In genomic region chr1:156742017-156742416, GRCh38 we compare ENCODE assay signal across 9 cellular contexts. TPM values are rescaled to one million over a fixed set of nuclear protein-coding genes. Genes with fewer than 3 reads are reported as not detected.
A peak's percentile ranks its signal among the peaks of the same experiment; 100 is the strongest.
DNase-seq lines count a peak whose midpoint lies in the region; ATAC-seq and TF ChIP-seq lines count a peak whose summit lies in the region.
"Had no signal": no experiment of that assay in that cellular context is flagged by ENCODE, and none has a peak within 500 bp of the region (broad histone marks: within the 10 kb centered on the region; RNA-seq: fewer than 3 reads in every experiment).

No MANE protein-coding gene starts in this region.

- no TSS peak for BruUV-seq in PC-9 (replicated peaks; lab: Mats Ljungman, UMichigan)

- H3K27me3 ChIP-seq in GM23338 (ENCODE audit: insufficient read depth) (no peaks in the 10 kb centered on the region), PC-9 (ENCODE audit: insufficient read depth, low read depth) (no peaks in the 10 kb centered on the region), endodermal cell (ENCODE audit: control insufficient read depth, insufficient read depth, low read length, poor library complexity, severe bottlenecking) (no peaks in the 10 kb centered on the region), sigmoid colon (no peaks in the 10 kb centered on the region)

- peaks cover 35% of the 10 kb centered on the region for H3K27me3 Mint-ChIP-seq in GM23338 (ENCODE audit: insufficient read depth, low read depth, poor library complexity)
- no peaks in the 10 kb centered on the region for H3K27me3 Mint-ChIP-seq in endodermal cell (ENCODE audit: insufficient read depth)

- H2AFZ ChIP-seq in GM23338 = no peak overlapping the region
- no peak overlapping the region for H2AFZ ChIP-seq in PC-9

- H3K36me3 ChIP-seq in GM23338 (ENCODE audit: insufficient read depth) (peaks cover 5% of the 10 kb centered on the region; the same call in 1 of the 2 replicates), PC-9 (ENCODE audit: low read depth) (peaks cover 23% of the 10 kb centered on the region), endodermal cell (ENCODE audit: control insufficient read depth, insufficient read depth, low read length) (peaks cover 69% of the 10 kb centered on the region), sigmoid colon (peaks cover 28 to 45% (median 33%) of the 10 kb centered on the region in 4 donors)

- H3K9me3 Mint-ChIP-seq in GM23338 = no peaks in the 10 kb centered on the region; the same call in 1 of the 3 replicates
- no peaks in the 10 kb centered on the region for H3K9me3 Mint-ChIP-seq in endodermal cell

- intact Hi-C loops in PC-9 (cut with micrococcal nuclease; ENCODE audit: unreplicated experiment) (no loop called here), sigmoid colon (cut with DNase I) (no loop called here)

- peaks cover 58% of the 10 kb centered on the region for H3K36me3 Mint-ChIP-seq in GM23338 (ENCODE audit: low read depth)
- peaks cover 49% of the 10 kb centered on the region for H3K36me3 Mint-ChIP-seq in endodermal cell (ENCODE audit: low read depth)

- CTCF ChIA-PET in PC-9 (lab: Charles Lee) = no interaction called here

- H3K27ac Mint-ChIP-seq in GM23338 (peak overlapping the region; percentile 99), endodermal cell (peak overlapping the region; percentile 94)

- H4K20me1 ChIP-seq in GM23338 (replicated peaks; ENCODE audit: insufficient read depth) = peaks cover 9% of the 10 kb centered on the region
- H4K20me1 ChIP-seq in PC-9 (ENCODE audit: insufficient read depth) = peaks cover 16% of the 10 kb centered on the region

- H3K4me3 ChIP-seq in GM23338 (peak overlapping the region; percentile 36), PC-9 (no peak overlapping the region; the same call in 1 of the 2 replicates), endodermal cell (ENCODE audit: low read length) (peak overlapping the region; percentile 57), sigmoid colon (no peak overlapping the region)

- DNase-seq in GM23338 (ENCODE audit: low spot score) = no peak
- no peak for DNase-seq in PC-9
- no peak for DNase-seq in endodermal cell
- no peak for DNase-seq in sigmoid colon
- no peak for DNase-seq in occipital lobe (lab: John Stamatoyannopoulos, UW)
- DNase-seq in stimulated activated CD4-positive, alpha-beta T cell treated with anti-CD3 and anti-CD28 coated beads, Interleukin-2, amount 100 ng/mL, for 48 hours = no peak
- no peak for DNase-seq in NCI-H1105 treated with DMSO at 0.1 percent for 48 hours (lab: John Stamatoyannopoulos, UW)
- DNase-seq in stimulated activated naive CD4-positive, alpha-beta T cell treated with Interleukin-2 at 50 U/mL for 16 hours (lab: John Stamatoyannopoulos, UW) = no peak
- DNase-seq: hypothalamus had no signal

- peak overlapping the region; percentile 84 for H3K27ac ChIP-seq in GM23338 (ENCODE audit: low read depth)
- H3K27ac ChIP-seq in PC-9 = peak overlapping the region; percentile 60
- peak overlapping the region; percentile 21 for H3K27ac ChIP-seq in endodermal cell (ENCODE audit: low read depth, low read length)
- H3K27ac ChIP-seq in sigmoid colon = peak overlapping the region; percentile 83 to 88 (median 86)

- H3K79me2 ChIP-seq in GM23338 (replicated peaks; ENCODE audit: insufficient read depth) = peaks cover 28% of the 10 kb centered on the region
- peaks cover 59% of the 10 kb centered on the region for H3K79me2 ChIP-seq in PC-9 (ENCODE audit: low read depth)

- H3K4me1 ChIP-seq in GM23338 (ENCODE audit: insufficient read depth) = peaks cover 40% of the 10 kb centered on the region
- peaks cover 24% of the 10 kb centered on the region for H3K4me1 ChIP-seq in PC-9 (replicated peaks; ENCODE audit: insufficient read depth)
- peaks cover 14% of the 10 kb centered on the region for H3K4me1 ChIP-seq in endodermal cell (ENCODE audit: control insufficient read depth, insufficient read depth, low read length)
- peaks cover 0 to 42% (median 36%) of the 10 kb centered on the region in 4 donors for H3K4me1 ChIP-seq in sigmoid colon

- WGBS in endodermal cell (ENCODE audit: insufficient coverage in 1 of 2, insufficient read length in 1 of 2), 2 experiments = 93 to 100% methylated on average over 1 to 3 of the region's 3 CpGs
- WGBS in sigmoid colon, 2 donors = 86% methylated on average over 3 of the region's 3 CpGs

- TF ChIP-seq CTCF in GM23338 (conservative IDR thresholded peaks at IDR 0.05; ENCODE audit: low read depth in 2 of 2) (no peak), PC-9 (conservative IDR thresholded peaks at IDR 0.05) (no peak), endodermal cell (conservative IDR thresholded peaks at IDR 0.05) (no peak), sigmoid colon (IDR thresholded peaks at IDR 0.05) (no peak)

- H3K9me3 ChIP-seq in PC-9 (ENCODE audit: insufficient read depth, low read depth) = no peaks in the 10 kb centered on the region
- no peaks in the 10 kb centered on the region for H3K9me3 ChIP-seq in endodermal cell (ENCODE audit: control insufficient read depth, low read length)
- H3K9me3 ChIP-seq in sigmoid colon = no peaks in the 10 kb centered on the region

- no peak for ATAC-seq in GM23338

- peak overlapping the region; percentile 98 for H3K4me3 Mint-ChIP-seq in GM23338
- peak overlapping the region; percentile 96 for H3K4me3 Mint-ChIP-seq in endodermal cell

- peaks cover 36% of the 10 kb centered on the region for H3K4me1 Mint-ChIP-seq in GM23338
- peaks cover 40% of the 10 kb centered on the region for H3K4me1 Mint-ChIP-seq in endodermal cell

- peak overlapping the region; percentile 17 for H3K9ac ChIP-seq in endodermal cell (ENCODE audit: extremely low read depth, low read length, poor library complexity, severe bottlenecking)

- TF ChIP-seq EP300 in sigmoid colon (IDR thresholded peaks at IDR 0.05) = no peak

- no peak for TF ChIP-seq POLR2A in sigmoid colon (IDR thresholded peaks at IDR 0.05)

- POLR2A ChIA-PET in PC-9 (lab: Charles Lee; ENCODE audit: unreplicated experiment) = interaction anchor here (0.6 kb wide), 1 partner anchor 81 kb away, joined by 33 read pairs; no protein-coding TSS in a partner anchor

- H3K9me2 ChIP-seq in GM23338 (ENCODE audit: insufficient read depth) (no peaks in the 10 kb centered on the region), PC-9 (ENCODE audit: insufficient read depth) (no peaks in the 10 kb centered on the region)

- H3F3A ChIP-seq in GM23338 (replicated peaks; ENCODE audit: low read depth) (peaks cover 28% of the 10 kb centered on the region), PC-9 (ENCODE audit: insufficient read depth, low read depth) (peaks cover 59% of the 10 kb centered on the region)

- peak overlapping the region; percentile 60 for H3K4me2 ChIP-seq in GM23338
- peak overlapping the region; percentile 67 for H3K4me2 ChIP-seq in PC-9

TF ChIP-seq in GM23338, 12 proteins besides CTCF, POLR2A, EP300 and RAD21 (continues in another document):
- TF ChIP-seq ZNF331 (CRISPR knock-in tag; IDR thresholded peaks at IDR 0.05; ENCODE audit: low read depth) (no peak), EZH2phosphoT487 (IDR thresholded peaks at IDR 0.05; ENCODE audit: unreplicated experiment) (no peak), POLR2AphosphoS5 (IDR thresholded peaks at IDR 0.05; ENCODE audit: low read depth) (no peak), NANOG (IDR thresholded peaks at IDR 0.05; ENCODE audit: borderline replicate concordance) (no peak)

RNA-seq across cellular contexts. Expression of gene MRPL24, which starts 1.1 kb away (rescaled TPM):
- 18.8 and 23.8 TPM in 2 replicates for total RNA-seq in GM23338 (2014; rRNA removed; shearing (Covaris generic))
- polyA plus RNA-seq in GM23338 (2016; fragmentation: Nextera tagmentation; extraction: Ambion mirVana) (45.7 and 52.4 TPM in 2 replicates), sigmoid colon (10 to 100 TPM; 72.7 to 81.1 (median 81.0) TPM)
- total RNA-seq in PC-9 (2021) (74.1 and 85.3 TPM in 2 replicates), endodermal cell (10 to 100 TPM; 32.2 to 35.5 TPM), sigmoid colon (10 to 100 TPM; 53.0 to 68.5 (median 59.7) TPM), occipital lobe (10.6 TPM)
- polyA plus RNA-seq in endodermal cell (2013, experiment 1 of 2) = 34.7 TPM
- polyA plus RNA-seq in endodermal cell (2013, experiment 2 of 2) = 30.8 TPM

RNA-seq across cellular contexts. Expression of gene HDGF, which starts 9.5 kb away (rescaled TPM):
- 230 and 251 TPM in 2 replicates for total RNA-seq in GM23338 (2014; rRNA removed; shearing (Covaris generic))
- polyA plus RNA-seq in GM23338 (2016; fragmentation: Nextera tagmentation; extraction: Ambion mirVana) = 106 and 126 TPM in 2 replicates
- total RNA-seq in PC-9 (2021) = 472 and 498 TPM in 2 replicates
- 100 to 1,000 TPM; 493 to 495 TPM for total RNA-seq in endodermal cell
- polyA plus RNA-seq in endodermal cell (2013, experiment 1 of 2) = 307 TPM
- 299 TPM for polyA plus RNA-seq in endodermal cell (2013, experiment 2 of 2)
- total RNA-seq in sigmoid colon = 100 to 1,000 TPM; 108 to 128 (median 116) TPM
- polyA plus RNA-seq in sigmoid colon = 100 to 1,000 TPM; 156 to 297 (median 202) TPM
- total RNA-seq in occipital lobe = 61.6 TPM

RNA-seq across cellular contexts. Expression of gene ISG20L2, which starts 13.5 kb away (rescaled TPM):
- 34.9 and 50.9 TPM in 2 replicates for total RNA-seq in GM23338 (2014; rRNA removed; shearing (Covaris generic))
- polyA plus RNA-seq in GM23338 (2016; fragmentation: Nextera tagmentation; extraction: Ambion mirVana) = 22.2 and 23.1 TPM in 2 replicates
- 25.4 and 33.2 TPM in 2 replicates for total RNA-seq in PC-9 (2021)
- total RNA-seq in endodermal cell = 10 to 100 TPM; 37.2 to 39.9 TPM
- 31.9 TPM for polyA plus RNA-seq in endodermal cell (2013, experiment 1 of 2)
- polyA plus RNA-seq in endodermal cell (2013, experiment 2 of 2) = 32.0 TPM
- total RNA-seq in sigmoid colon = 10 to 100 TPM; 13.6 to 17.6 (median 16.7) TPM
- 10 to 100 TPM; 12.0 to 23.4 (median 17.1) TPM for polyA plus RNA-seq in sigmoid colon
- total RNA-seq in occipital lobe = 6.2 TPM

RNA-seq across cellular contexts. Expression of gene METTL25B, which starts 13.7 kb away (rescaled TPM):
- 12.9 and 18.3 TPM in 2 replicates for total RNA-seq in GM23338 (2014; rRNA removed; shearing (Covaris generic))
- polyA plus RNA-seq in GM23338 (2016; fragmentation: Nextera tagmentation; extraction: Ambion mirVana) = 18.1 and 21.1 TPM in 2 replicates
- 51.0 and 77.7 TPM in 2 replicates for total RNA-seq in PC-9 (2021)
- total RNA-seq in endodermal cell = 10 to 100 TPM; 25.9 to 35.5 TPM
- polyA plus RNA-seq in endodermal cell (2013, experiment 1 of 2) = 36.0 TPM
- polyA plus RNA-seq in endodermal cell (2013, experiment 2 of 2) = 33.1 TPM
- total RNA-seq in sigmoid colon = 10 to 100 TPM; 11.8 to 21.6 (median 13.7) TPM
- polyA plus RNA-seq in sigmoid colon = 10 to 100 TPM; 19.0 to 33.1 (median 22.8) TPM
- total RNA-seq in occipital lobe = 9.2 TPM

RNA-seq across cellular contexts. Expression of gene PRCC, which starts 25.3 kb away (rescaled TPM):
- 58.6 and 72.9 TPM in 2 replicates for total RNA-seq in GM23338 (2014; rRNA removed; shearing (Covaris generic))
- polyA plus RNA-seq in GM23338 (2016; fragmentation: Nextera tagmentation; extraction: Ambion mirVana) = 65.3 and 66.2 TPM in 2 replicates
- total RNA-seq in PC-9 (2021) = 47.8 and 56.6 TPM in 2 replicates
- total RNA-seq in endodermal cell = 100 to 1,000 TPM; 108 to 111 TPM
- 81.7 TPM for polyA plus RNA-seq in endodermal cell (2013, experiment 1 of 2)
- polyA plus RNA-seq in endodermal cell (2013, experiment 2 of 2) = 91.9 TPM
- total RNA-seq in sigmoid colon = 10 to 100 TPM; 27.5 to 34.1 (median 32.4) TPM
- polyA plus RNA-seq in sigmoid colon = 10 to 100 TPM; 42.0 to 49.7 (median 48.3) TPM
- 16.2 TPM for total RNA-seq in occipital lobe

Comparison
In these comparisons a context has a peak if more than half of its experiments do, and no peak if none do; other contexts are left out.
1. H3K27ac ChIP-seq: peak in every context shown above with its lines; median percentile 86 in sigmoid colon; 84 in GM23338; 60 in PC-9; 21 in endodermal cell.
2. H3K4me3 ChIP-seq: peak in GM23338 (single experiment) and endodermal cell (single experiment); none in PC-9 (single experiment) and sigmoid colon (0 of 4).